Comparison of ENCODE assay signal across 8 cellular contexts in the genomic region with DNA sequence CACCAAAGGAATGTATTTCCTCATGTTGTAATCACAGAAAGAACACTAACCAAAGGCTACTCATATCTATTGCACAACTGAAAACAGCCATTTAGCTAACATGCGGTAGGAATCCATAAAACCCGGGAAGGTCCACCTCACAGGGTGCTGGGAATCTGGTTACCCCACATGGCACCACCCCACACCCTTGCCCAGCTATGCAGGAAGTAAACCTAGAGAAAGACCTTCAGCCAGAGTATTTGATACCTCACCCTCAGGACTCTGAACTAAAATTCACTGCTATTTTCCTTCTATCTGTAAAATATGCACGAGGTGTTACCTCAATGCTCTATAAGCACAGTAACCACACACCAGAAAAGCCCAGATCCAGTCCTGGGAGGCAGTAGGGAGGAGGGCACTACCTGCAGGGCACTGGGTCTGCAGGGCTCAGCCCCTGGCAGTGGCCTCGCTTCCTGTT. TPM values are rescaled to one million over a fixed set of nuclear protein-coding genes. Genes with fewer than 3 reads are reported as not detected.
DNase-seq lines count a peak whose midpoint lies in the region; ATAC-seq, FAIRE-seq and TF ChIP-seq lines count a peak whose summit lies in the region.

No MANE protein-coding gene starts in this region.

- H3K9me2 ChIP-seq in Loucy (replicated peaks; ENCODE audit: low read depth, low read length): no peaks in the 10 kb centered on the region

- H3K27ac ChIP-seq in stomach: peak overlapping the region; percentile 57 to 90 (median 80)

- H3K4me1 Mint-ChIP-seq in activated naive CD8-positive, alpha-beta T cell (ENCODE audit: low read depth): peaks cover 51% of the 10 kb centered on the region

- peak overlapping the region; percentile 84 for H3K27ac Mint-ChIP-seq in activated naive CD8-positive, alpha-beta T cell

- H3K9me3 Mint-ChIP-seq in activated naive CD8-positive, alpha-beta T cell (ENCODE audit: low read depth): no peaks in the 10 kb centered on the region

- no peaks in the 10 kb centered on the region for H4K20me1 ChIP-seq in Loucy (ENCODE audit: insufficient read depth, low read length, poor library complexity, severe bottlenecking)

- H3K27me3 ChIP-seq in Loucy (ENCODE audit: insufficient read depth, low read length, poor library complexity, severe bottlenecking) (no peaks in the 10 kb centered on the region), stomach (no peaks in the 10 kb centered on the region)

- peak overlapping the region; percentile 46 for H3K9ac ChIP-seq in Loucy (ENCODE audit: low read depth, low read length, poor library complexity, severe bottlenecking)

- 0 out of 2 replicates have a peak, but pooled peaks cover 7% of the 10 kb centered on the region for H3F3A ChIP-seq in Loucy (ENCODE audit: low read depth)

- TF ChIP-seq CTCF in Loucy (conservative IDR thresholded peaks at IDR 0.05; ENCODE audit: low read length) (no peak), stomach (IDR thresholded peaks at IDR 0.05) (no peak)

- H3K4me3 Mint-ChIP-seq in activated naive CD8-positive, alpha-beta T cell: peak overlapping the region; percentile 56

- ATAC-seq in GM21515 (IDR thresholded peaks at IDR 0.05; ENCODE audit: unreplicated experiment) (no peak), HG03175 (IDR thresholded peaks at IDR 0.05; ENCODE audit: unreplicated experiment) (no peak)

- H3K4me2 ChIP-seq in Loucy (ENCODE audit: low read depth, low read length, poor library complexity, severe bottlenecking): peak overlapping the region; percentile 64

- peaks cover 18% of the 10 kb centered on the region for H3K36me3 Mint-ChIP-seq in activated naive CD8-positive, alpha-beta T cell

- DNase-seq in Daoy (ENCODE audit: low read depth): peak; percentile 85
- DNase-seq in hepatic stellate cell (ENCODE audit: low spot score): peak; percentile 76
- DNase-seq in stomach: peak; percentile 60
- no peak for DNase-seq in frontal cortex (ENCODE audit: low spot score in 2 of 2)

- H3K4me1 ChIP-seq in Loucy (ENCODE audit: insufficient read depth, low read length, poor library complexity, severe bottlenecking) (peaks cover 29% of the 10 kb centered on the region), stomach (peaks cover 6 to 44% (median 20%) of the 10 kb centered on the region in 4 donors)

- TF ChIP-seq POLR2A in stomach (IDR thresholded peaks at IDR 0.05): no peak

- H2AFZ ChIP-seq in Loucy (ENCODE audit: low read length): no peak overlapping the region

- H3K27me3 Mint-ChIP-seq in activated naive CD8-positive, alpha-beta T cell: no peaks in the 10 kb centered on the region

- H3K9me3 ChIP-seq in Loucy (ENCODE audit: insufficient read depth, low read depth, low read length): no peaks in the 10 kb centered on the region
- H3K9me3 ChIP-seq in stomach: no peaks in the 10 kb centered on the region

- FAIRE-seq in frontal cortex (lab: Jason Lieb, UNC): no peak

- peaks cover 34% of the 10 kb centered on the region for H3K79me2 ChIP-seq in Loucy (ENCODE audit: insufficient read depth, low read length)

- WGBS in stomach, 5 donors: 13 to 32% (median 18%) methylated on average over 4 of the region's 4 CpGs

- no peak for TF ChIP-seq EP300 in stomach (IDR thresholded peaks at IDR 0.05)

- intact Hi-C loops in stomach (cut with DNase I; ENCODE audit: low total_unique reads): no loop called here

- H3K4me3 ChIP-seq in Loucy (ENCODE audit: low read length, poor library complexity, severe bottlenecking) (peak overlapping the region; percentile 41), stomach (peak overlapping the region in 1 of 4 donors; percentile 12)

- H3K36me3 ChIP-seq in Loucy (ENCODE audit: insufficient read depth, low read length): peaks cover 22% of the 10 kb centered on the region; the same call in 1 of the 2 replicates
- peaks cover 0 to 31% (median 23%) of the 10 kb centered on the region in 4 donors for H3K36me3 ChIP-seq in stomach

RNA-seq across cellular contexts. Expression of gene PTPN2, which starts 45.8 kb away (rescaled TPM):
- 33.4 and 48.9 TPM in 2 replicates for total RNA-seq in Daoy (2014; rRNA removed; shearing (Covaris generic))
- total RNA-seq in stomach (10 to 100 TPM in 3 of 5 donors, 1 to 10 TPM in 2; 5.8 to 66.7 (median 28.5) TPM), frontal cortex (40.4 TPM)
- polyA plus RNA-seq in stomach: 10 to 100 TPM; 20.2 to 32.4 (median 32.2) TPM

Comparison
In these comparisons a context has a peak if more than half of its experiments do, and no peak if none do; other contexts are left out.
1. DNase-seq: peak in Daoy (single experiment), hepatic stellate cell (single experiment) and stomach (single experiment); none in frontal cortex (0 of 2).